20 cellular contexts compared by ENCODE assay signal in genomic region chr4:125938541-125938940, GRCh38.
"Had no signal": no experiment of that assay in that cellular context is flagged by ENCODE, and none has a peak within 500 bp of the region (broad histone marks: within the 10 kb centered on the region; RNA-seq: fewer than 3 reads in every experiment).

No MANE protein-coding gene starts in this region.

- H3K4me3 Mint-ChIP-seq: naive thymus-derived CD8-positive, alpha-beta T cell; stimulated activated effector memory CD8-positive, alpha-beta T cell treated with anti-CD3 and anti-CD28 coated beads, Interleukin-12 subunit alpha, Interleukin-12 subunit beta, amount 100 ng/mL, for 72 hours; type B pancreatic cell had no signal

- H3K27ac Mint-ChIP-seq: naive thymus-derived CD8-positive, alpha-beta T cell; stimulated activated effector memory CD8-positive, alpha-beta T cell treated with anti-CD3 and anti-CD28 coated beads, Interleukin-12 subunit alpha, Interleukin-12 subunit beta, amount 100 ng/mL, for 72 hours; type B pancreatic cell had no signal

- H3K9me3 ChIP-seq: colonic mucosa, neutrophil, psoas muscle, right lobe of liver, thyroid gland had no signal

- H3K27me3 Mint-ChIP-seq: naive thymus-derived CD8-positive, alpha-beta T cell; type B pancreatic cell had no signal

- H3K36me3 ChIP-seq: colonic mucosa, heart left ventricle, neutrophil, right lobe of liver, suprapubic skin, thyroid gland had no signal

- H3K27me3 ChIP-seq: colonic mucosa, heart left ventricle, neutrophil, right lobe of liver, suprapubic skin, thyroid gland had no signal

- H3K27ac ChIP-seq: colonic mucosa, heart left ventricle, neutrophil, psoas muscle, right lobe of liver, suprapubic skin, thyroid gland had no signal

- H3K4me1 Mint-ChIP-seq: naive thymus-derived CD8-positive, alpha-beta T cell; stimulated activated effector memory CD8-positive, alpha-beta T cell treated with anti-CD3 and anti-CD28 coated beads, Interleukin-12 subunit alpha, Interleukin-12 subunit beta, amount 100 ng/mL, for 72 hours had no signal

- H3K4me3 ChIP-seq: colonic mucosa, heart left ventricle, mucosa of descending colon, psoas muscle, right lobe of liver, suprapubic skin, thyroid gland had no signal

- DNase-seq: colonic mucosa; dermis blood vessel endothelial cell; erythroblast; heart left ventricle; hippocampal formation; kidney glomerular epithelial cell; mammary epithelial cell; mucosa of descending colon; naive thymus-derived CD8-positive, alpha-beta T cell; retina; right lobe of liver; stimulated activated CD4-positive, alpha-beta T cell treated with anti-CD3 and anti-CD28 coated beads, Interleukin-4, amount 100 ng/mL, for 1 hour; stimulated activated CD8-positive, alpha-beta memory T cell treated with anti-CD3 and anti-CD28 coated beads, Interleukin-4, amount 100 ng/mL, for 48 hours; stimulated activated naive CD8-positive, alpha-beta T cell treated with anti-CD3 and anti-CD28 coated beads, Interleukin-15, Interleukin-2, amounts not matched to agents 100 U/mL and 50 U/mL, for 24 hours; thyroid gland had no signal

- H3K36me3 Mint-ChIP-seq: stimulated activated effector memory CD8-positive, alpha-beta T cell treated with anti-CD3 and anti-CD28 coated beads, Interleukin-12 subunit alpha, Interleukin-12 subunit beta, amount 100 ng/mL, for 72 hours; type B pancreatic cell had no signal

- H3K4me1 ChIP-seq: colonic mucosa, heart left ventricle, psoas muscle, right lobe of liver, suprapubic skin, thyroid gland had no signal
